Comparison of ENCODE assay signal across 8 cellular contexts in the genomic region with DNA sequence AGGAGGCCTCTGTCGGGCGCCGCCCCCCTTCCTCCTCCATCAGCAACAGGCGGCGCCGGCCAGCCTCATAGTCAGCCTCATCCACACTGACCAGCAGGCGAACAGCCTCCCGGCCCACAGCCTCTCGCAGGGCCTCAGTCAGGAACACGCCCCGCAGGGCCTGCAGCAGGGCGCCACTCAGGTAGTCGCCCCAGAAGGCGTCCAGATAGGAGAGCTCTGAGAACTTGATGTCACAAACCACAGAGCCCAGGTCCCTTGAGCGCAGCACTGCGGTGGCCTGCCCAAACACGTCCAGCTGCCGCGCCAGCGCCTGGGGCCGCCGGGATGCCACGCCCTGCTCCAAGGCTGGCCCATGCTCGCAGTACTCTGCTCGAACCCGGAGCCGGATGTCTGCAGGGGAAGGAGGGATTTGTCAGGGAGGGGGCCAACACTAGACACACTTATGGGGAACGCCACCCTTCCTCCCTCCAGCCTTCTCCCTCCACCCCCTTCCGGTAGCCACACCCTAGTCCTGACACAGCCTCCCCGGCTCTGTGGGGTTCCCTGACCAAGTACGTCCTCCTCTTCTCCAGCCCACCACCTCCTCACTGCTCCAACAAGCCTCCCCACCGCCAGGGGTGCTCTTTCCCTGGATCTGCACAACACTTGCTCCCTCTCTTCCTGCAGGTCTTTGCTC. TPM values are rescaled to one million over a fixed set of nuclear protein-coding genes. Genes with fewer than 3 reads are reported as not detected.
DNase-seq lines count a peak whose midpoint lies in the region; ATAC-seq, FAIRE-seq and TF ChIP-seq lines count a peak whose summit lies in the region.

No MANE protein-coding gene starts in this region.

- CTCF ChIA-PET in activated naive CD4-positive, alpha-beta T cell treated with anti-CD3 and anti-CD28 coated beads for 36 hours (lab: Charles Lee) = interaction anchor here (0.7 to 1.9 kb wide), 3 partner anchors 10 to 16 kb away, joined by 3 to 8 read pairs (median 4); no protein-coding TSS in a partner anchor

- intact Hi-C loops in activated naive CD4-positive, alpha-beta T cell treated with anti-CD3 and anti-CD28 coated beads for 36 hours (cut with micrococcal nuclease) = loop anchor here (1.0 to 2.0 kb wide), 7 partner anchors 18 to 126 kb away; a partner anchor contains a TSS

- H3K4me1 Mint-ChIP-seq in activated naive CD4-positive, alpha-beta T cell treated with anti-CD3 and anti-CD28 coated beads for 36 hours (ENCODE audit: low read depth) = peaks cover 79% of the 10 kb centered on the region
- H3K4me1 Mint-ChIP-seq in memory B cell = peaks cover 69% of the 10 kb centered on the region

- peak overlapping the region; percentile 58 for H3K4me3 Mint-ChIP-seq in activated naive CD4-positive, alpha-beta T cell treated with anti-CD3 and anti-CD28 coated beads for 36 hours
- H3K4me3 Mint-ChIP-seq in memory B cell = peak overlapping the region; percentile 84

- TF ChIP-seq CTCF in GM10266 (IDR thresholded peaks at IDR 0.05; ENCODE audit: control insufficient read depth, insufficient read depth, low read depth, missing control alignments) = peak; percentile 61

- ATAC-seq in GM21723 (IDR thresholded peaks at IDR 0.05; ENCODE audit: unreplicated experiment) (peak; percentile 29), memory B cell (ENCODE audit: low read depth) (peak; percentile 26)

- peak; percentile 86 for DNase-seq in GM10266 (ENCODE audit: extremely low spot score)
- DNase-seq in NOMO-1 treated with DMSO at 0.1 percent for 48 hours (lab: John Stamatoyannopoulos, UW; ENCODE audit: unreplicated experiment) = peak; percentile 96
- DNase-seq in activated naive CD4-positive, alpha-beta T cell treated with anti-CD3 and anti-CD28 coated beads for 36 hours = peak; percentile 88
- peak in 1 of 2 donors; percentile 44 for DNase-seq in memory B cell (ENCODE audit: low spot score in 2 of 2)
- DNase-seq in iPS-NIHi7 (ENCODE audit: extremely low spot score) = no peak
- no peak for DNase-seq in frontal cortex (ENCODE audit: low spot score in 2 of 2)
- no peak for DNase-seq in OCI-M1 (lab: John Stamatoyannopoulos, UW)

- H3K9me3 Mint-ChIP-seq in activated naive CD4-positive, alpha-beta T cell treated with anti-CD3 and anti-CD28 coated beads for 36 hours = no peaks in the 10 kb centered on the region
- no peaks in the 10 kb centered on the region for H3K9me3 Mint-ChIP-seq in memory B cell

- no peak for FAIRE-seq in frontal cortex (lab: Jason Lieb, UNC)

- peaks cover 39% of the 10 kb centered on the region for H3K36me3 Mint-ChIP-seq in activated naive CD4-positive, alpha-beta T cell treated with anti-CD3 and anti-CD28 coated beads for 36 hours (ENCODE audit: low read depth)
- peaks cover 22% of the 10 kb centered on the region for H3K36me3 Mint-ChIP-seq in memory B cell

- H3K27ac Mint-ChIP-seq in activated naive CD4-positive, alpha-beta T cell treated with anti-CD3 and anti-CD28 coated beads for 36 hours = peak overlapping the region; percentile 96
- peak overlapping the region; percentile 91 for H3K27ac Mint-ChIP-seq in memory B cell

- no peaks in the 10 kb centered on the region for H3K27me3 Mint-ChIP-seq in activated naive CD4-positive, alpha-beta T cell treated with anti-CD3 and anti-CD28 coated beads for 36 hours (ENCODE audit: low read depth)
- H3K27me3 Mint-ChIP-seq in memory B cell = no peaks in the 10 kb centered on the region

RNA-seq across cellular contexts. Expression of a gene that starts 17.9 kb away (rescaled TPM):
- total RNA-seq in activated naive CD4-positive, alpha-beta T cell treated with anti-CD3 and anti-CD28 coated beads for 36 hours = 10 to 100 TPM; 24.8 to 26.0 TPM
- 20.0 TPM for total RNA-seq in frontal cortex

RNA-seq across cellular contexts. Expression of a gene that starts 20.5 kb away (rescaled TPM):
- 10 to 100 TPM; 11.5 to 11.6 TPM for total RNA-seq in activated naive CD4-positive, alpha-beta T cell treated with anti-CD3 and anti-CD28 coated beads for 36 hours
- 4.1 TPM for total RNA-seq in frontal cortex

RNA-seq across cellular contexts. Expression of a gene that starts 42.8 kb away (rescaled TPM):
- 10 to 100 TPM; 31.1 to 33.8 TPM for total RNA-seq in activated naive CD4-positive, alpha-beta T cell treated with anti-CD3 and anti-CD28 coated beads for 36 hours
- total RNA-seq in frontal cortex = 16.3 TPM

RNA-seq across cellular contexts. Expression of a gene that starts 55.4 kb away (rescaled TPM):
- total RNA-seq in activated naive CD4-positive, alpha-beta T cell treated with anti-CD3 and anti-CD28 coated beads for 36 hours = 10 to 100 TPM; 52.4 to 55.6 TPM
- total RNA-seq in frontal cortex = 7.7 TPM

Comparison
In these comparisons a context has a peak if more than half of its experiments do, and no peak if none do; other contexts are left out.
1. DNase-seq: peak in GM10266 (single experiment), NOMO-1 treated with DMSO at 0.1 percent for 48 hours (single experiment) and activated naive CD4-positive, alpha-beta T cell treated with anti-CD3 and anti-CD28 coated beads for 36 hours (single experiment); none in iPS-NIHi7 (single experiment), frontal cortex (0 of 2) and OCI-M1 (single experiment).